9 cellular contexts compared by ENCODE assay signal in genomic region chr11:74731301-74732094, GRCh38. TPM values are rescaled to one million over a fixed set of nuclear protein-coding genes. Genes with fewer than 3 reads are reported as not detected.
A peak's percentile ranks its signal among the peaks of the same experiment; 100 is the strongest.
DNase-seq lines count a peak whose midpoint lies in the region; FAIRE-seq and TF ChIP-seq lines count a peak whose summit lies in the region.
"Had no signal": no experiment of that assay in that cellular context is flagged by ENCODE, and none has a peak within 500 bp of the region (broad histone marks: within the 10 kb centered on the region; RNA-seq: fewer than 3 reads in every experiment).

TSS of gene CHRDL2 (minus strand) at chr11:74731426. CDS start at chr11:74730888, 538 bp downstream.

- no peaks in the 10 kb centered on the region for H3K9me1 ChIP-seq in endothelial cell of umbilical vein (replicated peaks; ENCODE audit: control insufficient read depth, extremely low read depth, insufficient read depth, low read length)

- no peaks in the 10 kb centered on the region for H3K79me2 ChIP-seq in endothelial cell of umbilical vein (ENCODE audit: control insufficient read depth, insufficient read depth, low read length)

- TF ChIP-seq RAD21 in Ishikawa (IDR thresholded peaks at IDR 0.05; ENCODE audit: low read depth), result no peak

- TF ChIP-seq CTCF in A673 (conservative IDR thresholded peaks at IDR 0.05; ENCODE audit: low read depth, low read length), result no peak
- TF ChIP-seq CTCF in endothelial cell of umbilical vein (IDR thresholded peaks at IDR 0.05; ENCODE audit: extremely low read depth in 1 of 2, insufficient read depth in 1 of 2, low read depth in 1 of 2, low read length in 2 of 2), result peak in 1 of 2 donors; percentile 1
- no peak for TF ChIP-seq CTCF in Peyer's patch (IDR thresholded peaks at IDR 0.05)

- H3K27me3 ChIP-seq in A673 (replicated peaks; ENCODE audit: insufficient read depth, low read depth, low read length, poor library complexity) (peaks cover 74% of the 10 kb centered on the region), endothelial cell of umbilical vein (ENCODE audit: control insufficient read depth in 2 of 2, insufficient read depth in 2 of 2, low read length in 2 of 2) (peaks cover 65 to 69% of the 10 kb centered on the region in 2 experiments), muscle layer of duodenum (ENCODE audit: low read depth, low read length) (peaks cover 5% of the 10 kb centered on the region), Peyer's patch (peaks cover 0 to 14% of the 10 kb centered on the region in 2 donors)

- TF ChIP-seq EP300 in Ishikawa (IDR thresholded peaks at IDR 0.05; ENCODE audit: borderline replicate concordance), result no peak

- TF ChIP-seq POLR2A in endothelial cell of umbilical vein (IDR thresholded peaks at IDR 0.05; ENCODE audit: low read depth, low read length) (no peak), Peyer's patch (IDR thresholded peaks at IDR 0.05) (no peak)

- H4K20me1 ChIP-seq in endothelial cell of umbilical vein (replicated peaks; ENCODE audit: control insufficient read depth, extremely low read depth, insufficient read depth, low read length), result no peaks in the 10 kb centered on the region

- H3K9me3 ChIP-seq in A673 (ENCODE audit: low read depth, low read length, poor library complexity, severe bottlenecking), result no peaks in the 10 kb centered on the region
- no peaks in the 10 kb centered on the region for H3K9me3 ChIP-seq in endothelial cell of umbilical vein (replicated peaks; ENCODE audit: control insufficient read depth, insufficient read depth, low read length)
- no peaks in the 10 kb centered on the region for H3K9me3 ChIP-seq in muscle layer of duodenum (ENCODE audit: control insufficient read depth in 1 of 2, low read length in 2 of 2)
- no peaks in the 10 kb centered on the region for H3K9me3 ChIP-seq in Peyer's patch

- no peak within 1 kb of the TSS for H3K9ac ChIP-seq in endothelial cell of umbilical vein (replicated peaks; ENCODE audit: extremely low read depth, insufficient read depth, low read length)

- dilution Hi-C loops in endothelial cell of umbilical vein (cut with MboI; ENCODE audit: extremely low pct_ligation_motif_present, low sequenced_read_pairs), result no loop called here

- H2AFZ ChIP-seq in endothelial cell of umbilical vein (ENCODE audit: low read depth, low read length), result no peak within 1 kb of the TSS

- no peak for FAIRE-seq in endothelial cell of umbilical vein (lab: Jason Lieb, UNC)
- FAIRE-seq: G401.6 had no signal

- CTCF ChIA-PET in A673 (lab: Charles Lee) (no interaction called here), endothelial cell of umbilical vein (lab: Charles Lee) (no interaction called here)

- BruUV-seq in A673 (replicated peaks; lab: Mats Ljungman, UMichigan), result no TSS peak
- no TSS peak for BruUV-seq in endothelial cell of umbilical vein (replicated peaks; lab: Mats Ljungman, UMichigan)

- peak; percentile 40 for DNase-seq in A673 (ENCODE audit: low spot score)
- no peak for DNase-seq in endothelial cell of umbilical vein (ENCODE audit: low read depth, low spot score)
- DNase-seq in HCEC 1CT, result no peak
- no peak for DNase-seq in stimulated activated CD4-positive, alpha-beta T cell treated with anti-CD3 and anti-CD28 coated beads, Interleukin-4, amount 100 ng/mL, for 1 hour
- DNase-seq in Peyer's patch, result no peak
- no peak for DNase-seq in SIG-M5 (lab: John Stamatoyannopoulos, UW)

- H3K4me1 ChIP-seq in A673 (ENCODE audit: insufficient read depth, low read length, poor library complexity, severe bottlenecking) (no peaks in the 10 kb centered on the region), endothelial cell of umbilical vein (ENCODE audit: control insufficient read depth, extremely low read depth, insufficient read depth, low read length) (no peaks in the 10 kb centered on the region), muscle layer of duodenum (ENCODE audit: control insufficient read depth in 1 of 2, insufficient read depth in 2 of 2, low read length in 2 of 2) (peaks cover under 1 to 4% of the 10 kb centered on the region in 2 donors), Peyer's patch (peaks cover 0 to 6% (median 0%) of the 10 kb centered on the region in 4 donors)

- H3K36me3 ChIP-seq in A673 (ENCODE audit: insufficient read depth, low read length, poor library complexity, severe bottlenecking), result no peaks in the 10 kb centered on the region
- no peaks in the 10 kb centered on the region for H3K36me3 ChIP-seq in endothelial cell of umbilical vein (ENCODE audit: control insufficient read depth in 2 of 2, extremely low read depth in 1 of 2, insufficient read depth in 2 of 2, low read length in 2 of 2)
- no peaks in the 10 kb centered on the region for H3K36me3 ChIP-seq in muscle layer of duodenum (ENCODE audit: control insufficient read depth in 1 of 2, insufficient read depth in 2 of 2, low read length in 2 of 2)
- H3K36me3 ChIP-seq in Peyer's patch, result no peaks in the 10 kb centered on the region

- no peak within 1 kb of the TSS for H3K27ac ChIP-seq in A673 (ENCODE audit: low read depth, low read length, poor library complexity, severe bottlenecking)
- no peak within 1 kb of the TSS for H3K27ac ChIP-seq in endothelial cell of umbilical vein (ENCODE audit: insufficient read depth, low read depth, low read length)
- H3K27ac ChIP-seq in muscle layer of duodenum (ENCODE audit: low read length), result no peak within 1 kb of the TSS
- H3K27ac ChIP-seq in Peyer's patch, result no peak within 1 kb of the TSS

- no peak within 1 kb of the TSS for H3K4me2 ChIP-seq in endothelial cell of umbilical vein (ENCODE audit: insufficient read depth, low read length)

- intact Hi-C loops in A673 (cut with micrococcal nuclease; ENCODE audit: unreplicated experiment), result no loop called here
- intact Hi-C loops in endothelial cell of umbilical vein (cut with micrococcal nuclease), result loop anchor here (10.0 kb wide), 1 partner anchor 277 kb away; no protein-coding TSS in a partner anchor

- POLR2A ChIA-PET in A673 (lab: Charles Lee; ENCODE audit: low non-redundant PET) (no interaction called here), endothelial cell of umbilical vein (lab: Charles Lee) (no interaction called here)

- no peak within 1 kb of the TSS for H3K4me3 ChIP-seq in A673 (ENCODE audit: low read depth, low read length, poor library complexity, severe bottlenecking)
- peak within 1 kb of the TSS in 1 of 3 experiments; percentile 9 for H3K4me3 ChIP-seq in endothelial cell of umbilical vein (replicated peaks in 1 of 3; ENCODE audit: insufficient read depth in 1 of 3, low read depth in 1 of 3, low read length in 3 of 3)
- peak within 1 kb of the TSS; percentile 37 to 57 for H3K4me3 ChIP-seq in muscle layer of duodenum (ENCODE audit: low read depth in 1 of 2, low read length in 2 of 2)
- H3K4me3 ChIP-seq in Peyer's patch, result peak within 1 kb of the TSS in 2 of 4 donors; percentile 37 to 38

TF ChIP-seq in Ishikawa, 13 proteins besides CTCF, POLR2A, EP300 and RAD21:
- peak; percentile 49; the same call in 1 of the 2 replicates for TF ChIP-seq ZBTB7A (IDR thresholded peaks at IDR 0.05; ENCODE audit: low read depth)
- no peak for TF ChIP-seq TCF12 (IDR thresholded peaks at IDR 0.05; ENCODE audit: low read depth)
- TF ChIP-seq CREB1 (IDR thresholded peaks at IDR 0.05; ENCODE audit: low read depth), result no peak
TF ChIP-seq in Ishikawa: peak in this region for 1.

TF ChIP-seq in endothelial cell of umbilical vein, 7 proteins besides CTCF, POLR2A, EP300 and RAD21:
- TF ChIP-seq GATA2 (IDR thresholded peaks at IDR 0.05; ENCODE audit: insufficient read depth, insufficient read length, low read depth, low read length) (no peak), POLR2AphosphoS5 (IDR thresholded peaks at IDR 0.05; ENCODE audit: insufficient read depth, low read depth, low read length) (no peak), FOS (IDR thresholded peaks at IDR 0.05; ENCODE audit: borderline replicate concordance, insufficient read depth, low read length) (no peak), EZH2 (IDR thresholded peaks at IDR 0.05; ENCODE audit: borderline replicate concordance, low read depth, low read length, severe bottlenecking) (peak; percentile 49), MAX (IDR thresholded peaks at IDR 0.05; ENCODE audit: insufficient read depth, insufficient read length) (no peak), JUN (IDR thresholded peaks at IDR 0.05; ENCODE audit: borderline replicate concordance, insufficient read depth, insufficient read length, low read depth) (no peak), MYC (IDR thresholded peaks at IDR 0.05; ENCODE audit: low read depth, low read length) (no peak)

RNA-seq across cellular contexts. Expression of gene CHRDL2, which starts in this region (rescaled TPM):
- 7.7 and 11.6 TPM in 2 replicates for total RNA-seq in A673 (2021)
- total RNA-seq in endothelial cell of umbilical vein, result not detected in 2 replicates
- polyA plus RNA-seq in endothelial cell of umbilical vein, result not detected in 2 replicates
- not detected in 2 replicates for polyA plus RNA-seq in endothelial cell of umbilical vein (2011; cell fraction: cytosol; rRNA removed)
- not detected in 2 replicates for polyA plus RNA-seq in endothelial cell of umbilical vein (2011; cell fraction: nucleus; rRNA removed)
- not detected in 2 replicates for polyA plus RNA-seq in endothelial cell of umbilical vein (2012)
- not detected in 2 replicates for polyA minus RNA-seq in endothelial cell of umbilical vein
- polyA minus RNA-seq in endothelial cell of umbilical vein (2011; cell fraction: cytosol; rRNA and poly(A)+ RNA removed), result not detected
- not detected in 2 replicates for polyA minus RNA-seq in endothelial cell of umbilical vein (2011; cell fraction: nucleus; rRNA and poly(A)+ RNA removed)
- not detected for total RNA-seq in Peyer's patch
